Comparison of ENCODE assay signal across 19 cellular contexts in genomic region chr3:77147836-77148578, GRCh38.
A peak's percentile ranks its signal among the peaks of the same experiment; 100 is the strongest.
DNase-seq lines count a peak whose midpoint lies in the region; TF ChIP-seq lines count a peak whose summit lies in the region.
"Had no signal": no experiment of that assay in that cellular context is flagged by ENCODE, and none has a peak within 500 bp of the region (broad histone marks: within the 10 kb centered on the region; RNA-seq: fewer than 3 reads in every experiment).

No MANE protein-coding gene starts in this region.

- no peak for TF ChIP-seq POLR2A in ovary (IDR thresholded peaks at IDR 0.05)

- no peaks in the 10 kb centered on the region for H3K9me3 Mint-ChIP-seq in osteocyte (ENCODE audit: unreplicated experiment)
- peaks cover 11% of the 10 kb centered on the region for H3K9me3 Mint-ChIP-seq in activated CD4-positive, alpha-beta memory T cell treated with anti-CD3 and anti-CD28 coated beads, Interleukin-2, amount 10 ng/mL, durations not matched to agents 7 days and 5 days

- no peaks in the 10 kb centered on the region for H3K27me3 Mint-ChIP-seq in osteocyte (ENCODE audit: unreplicated experiment)
- no peaks in the 10 kb centered on the region for H3K27me3 Mint-ChIP-seq in activated CD4-positive, alpha-beta memory T cell treated with anti-CD3 and anti-CD28 coated beads, Interleukin-2, amount 10 ng/mL, durations not matched to agents 7 days and 5 days
- H3K27me3 Mint-ChIP-seq: activated CD4-positive, alpha-beta T cell treated with anti-CD3 and anti-CD28 coated beads, Interleukin-2, amount 10 ng/mL, durations not matched to agents 24 days and 14 days had no signal

- H3K36me3 ChIP-seq in SK-N-MC (ENCODE audit: insufficient read depth, low read length), result no peaks in the 10 kb centered on the region
- H3K36me3 ChIP-seq in ovary, result no peaks in the 10 kb centered on the region
- H3K36me3 ChIP-seq: thoracic aorta had no signal

- no peak overlapping the region for H3K9ac ChIP-seq in SK-N-MC (ENCODE audit: insufficient read length)

- peaks cover 3% of the 10 kb centered on the region for H3K4me1 ChIP-seq in ovary (ENCODE audit: insufficient read depth)

- POLR2A ChIA-PET in activated CD4-positive, alpha-beta memory T cell treated with anti-CD3 and anti-CD28 coated beads, Interleukin-2, amount 10 ng/mL, durations not matched to agents 7 days and 5 days (lab: Charles Lee), result no interaction called here

- TF ChIP-seq EP300 in ovary (IDR thresholded peaks at IDR 0.05), result no peak

- no peaks in the 10 kb centered on the region for H3K9me3 ChIP-seq in SK-N-MC (ENCODE audit: low read depth, low read length)
- no peaks in the 10 kb centered on the region for H3K9me3 ChIP-seq in ovary
- H3K9me3 ChIP-seq: thoracic aorta had no signal

- TF ChIP-seq CTCF in epithelial cell of esophagus (IDR thresholded peaks at IDR 0.05; ENCODE audit: insufficient read depth, low read depth, low read length, missing control alignments) (no peak), osteocyte (IDR thresholded peaks at IDR 0.05) (no peak), ovary (IDR thresholded peaks at IDR 0.05) (no peak)

- H3K4me1 Mint-ChIP-seq in osteocyte (ENCODE audit: unreplicated experiment), result peaks cover 51% of the 10 kb centered on the region
- no peaks in the 10 kb centered on the region for H3K4me1 Mint-ChIP-seq in activated CD4-positive, alpha-beta memory T cell treated with anti-CD3 and anti-CD28 coated beads, Interleukin-2, amount 10 ng/mL, durations not matched to agents 7 days and 5 days
- H3K4me1 Mint-ChIP-seq: activated CD4-positive, alpha-beta T cell treated with anti-CD3 and anti-CD28 coated beads, Interleukin-2, amount 10 ng/mL, durations not matched to agents 24 days and 14 days had no signal

- H3K36me3 Mint-ChIP-seq in osteocyte (ENCODE audit: unreplicated experiment), result no peaks in the 10 kb centered on the region
- H3K36me3 Mint-ChIP-seq in activated CD4-positive, alpha-beta memory T cell treated with anti-CD3 and anti-CD28 coated beads, Interleukin-2, amount 10 ng/mL, durations not matched to agents 7 days and 5 days (ENCODE audit: low read depth), result no peaks in the 10 kb centered on the region

- DNase-seq in DMS 273 (lab: John Stamatoyannopoulos, UW; ENCODE audit: unreplicated experiment) (peak; percentile 52), DMS 273 treated with DMSO at 0.1 percent for 48 hours (lab: John Stamatoyannopoulos, UW) (no peak), SK-N-MC (ENCODE audit: low read depth, low spot score) (no peak), epithelial cell of esophagus (ENCODE audit: low read depth) (peak; percentile 50), osteocyte (ENCODE audit: extremely low spot score, unreplicated experiment) (no peak), ovary (no peak)
- no peak for DNase-seq in activated CD4-positive, alpha-beta memory T cell treated with anti-CD3 and anti-CD28 coated beads, Interleukin-2, amount 10 ng/mL, durations not matched to agents 7 days and 5 days
- no peak for DNase-seq in stimulated activated CD4-positive, alpha-beta T cell treated with anti-CD3 and anti-CD28 coated beads, Interleukin-4, amount 100 ng/mL, for 1 hour
- DNase-seq: activated CD4-positive, alpha-beta T cell treated with anti-CD3 and anti-CD28 coated beads, Interleukin-2, amount 10 ng/mL, durations not matched to agents 24 days and 14 days; activated T-cell treated with anti-CD3 and anti-CD28 coated beads, Interleukin-2, amount 50 U/mL, for 1 hour; central memory CD4-positive, alpha-beta T cell; DMS79; left colon; SHP77; stimulated activated CD4-positive, alpha-beta T cell treated with anti-CD3 and anti-CD28 coated beads, Interleukin-4, amount 100 ng/mL, for 4 hours had no signal

- H3K27me3 ChIP-seq in ovary, result no peaks in the 10 kb centered on the region

- H3K4me3 Mint-ChIP-seq in osteocyte (ENCODE audit: unreplicated experiment), result no peak overlapping the region
- H3K4me3 Mint-ChIP-seq in activated CD4-positive, alpha-beta memory T cell treated with anti-CD3 and anti-CD28 coated beads, Interleukin-2, amount 10 ng/mL, durations not matched to agents 7 days and 5 days, result no peak overlapping the region
- H3K4me3 Mint-ChIP-seq: activated CD4-positive, alpha-beta T cell treated with anti-CD3 and anti-CD28 coated beads, Interleukin-2, amount 10 ng/mL, durations not matched to agents 24 days and 14 days; T-helper 2 cell treated with Interferon-gamma antibody and Interleukin-4, amounts not matched to agents 5 μg/mL and 100 μg/mL, for 36 hours had no signal

- H3K4me3 ChIP-seq in SK-N-MC (peak overlapping the region; percentile 43), epithelial cell of esophagus (ENCODE audit: low read length) (no peak overlapping the region), ovary (no peak overlapping the region)
- H3K4me3 ChIP-seq: thoracic aorta had no signal

- peak overlapping the region; percentile 76 for H3K27ac Mint-ChIP-seq in osteocyte (ENCODE audit: unreplicated experiment)
- no peak overlapping the region for H3K27ac Mint-ChIP-seq in activated CD4-positive, alpha-beta memory T cell treated with anti-CD3 and anti-CD28 coated beads, Interleukin-2, amount 10 ng/mL, durations not matched to agents 7 days and 5 days
- H3K27ac Mint-ChIP-seq: activated CD4-positive, alpha-beta T cell treated with anti-CD3 and anti-CD28 coated beads, Interleukin-2, amount 10 ng/mL, durations not matched to agents 24 days and 14 days; T-helper 2 cell treated with Interferon-gamma antibody and Interleukin-4, amounts not matched to agents 5 μg/mL and 100 μg/mL, for 36 hours had no signal

- CTCF ChIA-PET in activated CD4-positive, alpha-beta memory T cell treated with anti-CD3 and anti-CD28 coated beads, Interleukin-2, amount 10 ng/mL, durations not matched to agents 7 days and 5 days (lab: Charles Lee), result no interaction called here

- H3K27ac ChIP-seq in SK-N-MC (no peak overlapping the region), ovary (no peak overlapping the region)
- H3K27ac ChIP-seq: 22Rv1, C4-2B, thoracic aorta had no signal

- WGBS in ovary, 3 donors, result 37 to 47% (median 37%) methylated on average over 8 of the region's 8 CpGs

- intact Hi-C loops in ovary (cut with DNase I), result no loop called here

Comparison
In these comparisons a context has a peak if more than half of its experiments do, and no peak if none do; other contexts are left out.
1. DNase-seq: peak in DMS 273 (single experiment) and epithelial cell of esophagus (single experiment); none in DMS 273 treated with DMSO at 0.1 percent for 48 hours (single experiment), SK-N-MC (single experiment), osteocyte (single experiment), activated CD4-positive, alpha-beta memory T cell treated with anti-CD3 and anti-CD28 coated beads, Interleukin-2, amount 10 ng/mL, durations not matched to agents 7 days and 5 days (single experiment), ovary (0 of 5) and stimulated activated CD4-positive, alpha-beta T cell treated with anti-CD3 and anti-CD28 coated beads, Interleukin-4, amount 100 ng/mL, for 1 hour (single experiment).